8 cellular contexts compared by ENCODE assay signal in the genomic region with DNA sequence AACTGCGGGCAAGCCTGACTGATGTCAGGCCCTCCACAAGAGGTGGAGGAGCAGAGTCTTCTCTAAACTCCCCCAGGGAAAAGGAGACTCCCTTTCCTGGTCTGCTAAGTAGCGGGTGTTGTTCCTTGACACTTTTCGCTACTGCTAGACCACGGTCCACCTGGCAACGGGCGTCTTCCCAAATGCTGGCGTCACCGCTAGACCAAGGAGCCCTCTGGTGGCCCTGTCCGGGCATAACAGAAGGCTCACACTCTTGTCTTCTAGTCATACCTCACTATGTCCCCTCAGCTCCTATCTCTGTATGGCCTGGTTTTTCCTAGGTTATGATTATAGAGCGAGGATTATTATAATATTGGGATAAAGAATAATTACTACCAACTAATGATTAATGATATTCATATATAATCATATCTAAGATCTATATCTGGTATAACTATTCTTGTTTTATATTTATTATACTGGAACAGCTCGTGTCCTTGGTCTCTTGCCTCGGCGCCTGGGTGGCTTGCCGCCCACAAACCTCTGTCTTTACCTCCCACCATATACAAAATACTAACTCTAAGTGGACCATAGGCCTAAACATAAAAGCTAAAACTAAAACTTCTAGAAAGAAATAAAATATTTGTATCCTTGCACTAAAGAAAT. TPM values are rescaled to one million over a fixed set of nuclear protein-coding genes. Genes with fewer than 3 reads are reported as not detected.
DNase-seq lines count a peak whose midpoint lies in the region; ATAC-seq and TF ChIP-seq lines count a peak whose summit lies in the region.
"Not testable (repeated sequence)": the region's sequence is repeated elsewhere in the genome, so short reads cannot be mapped to it uniquely, and the experiment has no call there.

No MANE protein-coding gene starts in this region.

- not testable (repeated sequence) for TF ChIP-seq EP300 in gastroesophageal sphincter (IDR thresholded peaks at IDR 0.05)

- H2BK120ac ChIP-seq in mesenchymal stem cell (ENCODE audit: low read depth, low read length), result not testable (repeated sequence)

- not testable (repeated sequence) for H2BK15ac ChIP-seq in mesenchymal stem cell (ENCODE audit: low read depth, poor library complexity, severe bottlenecking)

- H3K9me2 ChIP-seq in GM23248 (ENCODE audit: insufficient read depth), result not testable (repeated sequence)

- H3K27me3 ChIP-seq in GM23248 (replicated peaks; ENCODE audit: insufficient read depth); WERI-Rb-1 (ENCODE audit: insufficient read depth, low read depth, severe bottlenecking); gastroesophageal sphincter; mesenchymal stem cell (ENCODE audit: control insufficient read depth in 1 of 2, insufficient read depth in 1 of 2, low read length in 2 of 2): not testable (repeated sequence)

- H3K4me3 ChIP-seq in GM23248; WERI-Rb-1 (ENCODE audit: low read depth, low read length); gastroesophageal sphincter; mesenchymal stem cell (ENCODE audit: insufficient read depth in 1 of 2, low read depth in 1 of 2, low read length in 2 of 2): not testable (repeated sequence)

- not testable (repeated sequence) for H4K91ac ChIP-seq in mesenchymal stem cell (ENCODE audit: low read length)

- not testable (repeated sequence) for H3K27ac ChIP-seq in GM23248; WERI-Rb-1; gastroesophageal sphincter; mesenchymal stem cell (ENCODE audit: low read length, poor library complexity, severe bottlenecking)

- H4K8ac ChIP-seq in mesenchymal stem cell (ENCODE audit: low read length), result not testable (repeated sequence)

- peak; percentile 48 for TF ChIP-seq CTCF in WERI-Rb-1 (IDR thresholded peaks at IDR 0.05; ENCODE audit: low read depth, low read length)
- TF ChIP-seq CTCF in gastroesophageal sphincter (IDR thresholded peaks at IDR 0.05), result peak; percentile 33 to 68 (median 62)

- H3K9me3 ChIP-seq in GM23248 (ENCODE audit: low read depth); WERI-Rb-1 (ENCODE audit: severe bottlenecking); gastroesophageal sphincter; mesenchymal stem cell (ENCODE audit: control insufficient read depth, low read length): not testable (repeated sequence)

- H2AK5ac ChIP-seq in mesenchymal stem cell (ENCODE audit: low read length, severe bottlenecking), result not testable (repeated sequence)

- not testable (repeated sequence) for H3K9ac ChIP-seq in GM23248; mesenchymal stem cell (ENCODE audit: low read length)

- H3K14ac ChIP-seq in mesenchymal stem cell (ENCODE audit: low read length in 2 of 2), result not testable (repeated sequence)

- not testable (repeated sequence) for H3K23ac ChIP-seq in mesenchymal stem cell (ENCODE audit: low read length in 2 of 2)

- H3K4me2 ChIP-seq in GM23248 (ENCODE audit: unreplicated experiment); mesenchymal stem cell (ENCODE audit: low read length, poor library complexity, severe bottlenecking): not testable (repeated sequence)

- ATAC-seq in gastroesophageal sphincter, result not testable (repeated sequence)

- peaks cover 25% of the 10 kb centered on the region; the same call in 1 of the 2 replicates for H3K36me3 ChIP-seq in GM23248 (ENCODE audit: low read depth)
- H3K36me3 ChIP-seq in WERI-Rb-1, result peaks cover 51% of the 10 kb centered on the region
- peaks cover 0 to 77% of the 10 kb centered on the region in 2 donors for H3K36me3 ChIP-seq in gastroesophageal sphincter
- peaks cover 30 to 55% of the 10 kb centered on the region in 2 experiments for H3K36me3 ChIP-seq in mesenchymal stem cell (ENCODE audit: control insufficient read depth in 1 of 2, insufficient read depth in 2 of 2, low read depth in 1 of 2, low read length in 2 of 2)

- H2BK5ac ChIP-seq in mesenchymal stem cell (ENCODE audit: low read depth, low read length, poor library complexity, severe bottlenecking), result not testable (repeated sequence)

- H2BK12ac ChIP-seq in mesenchymal stem cell (ENCODE audit: low read length in 2 of 2), result not testable (repeated sequence)

- H3K18ac ChIP-seq in mesenchymal stem cell (ENCODE audit: low read depth in 1 of 2, low read length in 2 of 2), result not testable (repeated sequence)

- H3K79me2 ChIP-seq in GM23248 (ENCODE audit: insufficient read depth), result not testable (repeated sequence)

- H3K4me1 ChIP-seq in GM23248 (ENCODE audit: insufficient read depth); gastroesophageal sphincter; mesenchymal stem cell (ENCODE audit: control insufficient read depth, insufficient read depth, low read depth, low read length): not testable (repeated sequence)

- TF ChIP-seq POLR2A in gastroesophageal sphincter (IDR thresholded peaks at IDR 0.05), result not testable (repeated sequence)

- not testable (repeated sequence) for H3K4ac ChIP-seq in mesenchymal stem cell (ENCODE audit: low read depth in 1 of 2, low read length in 2 of 2)

- H4K20me1 ChIP-seq in GM23248 (ENCODE audit: insufficient read depth), result not testable (repeated sequence)

- WGBS in GM23248 (ENCODE audit: low coverage in 1 of 2, low lambda C conversion rate in 2 of 2, missing lambda C conversion rate in 2 of 2), 2 experiments, result 59 to 66% methylated on average over 14 of the region's 14 CpGs
- 55 to 71% methylated on average over 8 to 11 of the region's 14 CpGs for WGBS in gastroesophageal sphincter (ENCODE audit: low coverage in 1 of 2), 2 donors
- 68% methylated on average over 7 of the region's 14 CpGs for WGBS in mesenchymal stem cell

- DNase-seq in Ammon's horn (ENCODE audit: low spot score) (peak; percentile 56), GM23248 (peak; percentile 48), NCI-H69 (lab: John Stamatoyannopoulos, UW) (peak; percentile 49), WERI-Rb-1 (peak; percentile 56), astrocyte of the hippocampus (ENCODE audit: low read depth, low spot score) (peak; percentile 44), mesenchymal stem cell (peak; percentile 37)
- peak; percentile 12 for DNase-seq in stimulated activated CD4-positive, alpha-beta T cell treated with anti-CD3 and anti-CD28 coated beads, Interleukin-1b, Interleukin-23, amount 100 ng/mL, for 48 hours

- in situ Hi-C loops in GM23248 (cut with MboI), result not testable (repeated sequence)

- peaks cover 15% of the 10 kb centered on the region for H3K79me1 ChIP-seq in mesenchymal stem cell (replicated peaks; ENCODE audit: low read length, poor library complexity, severe bottlenecking)

- H2AFZ ChIP-seq in GM23248; mesenchymal stem cell (ENCODE audit: low read depth, low read length): not testable (repeated sequence)

- H3F3A ChIP-seq in GM23248 (ENCODE audit: insufficient read depth), result not testable (repeated sequence)

RNA-seq across cellular contexts. Expression of a gene that starts 27.7 kb away (rescaled TPM):
- 4.4 and 5.0 TPM in 2 replicates for total RNA-seq in GM23248 (2014; rRNA removed; shearing (Covaris generic))
- 8.6 and 9.4 TPM in 2 replicates for polyA plus RNA-seq in GM23248 (2016; fragmentation: Nextera tagmentation; extraction: Ambion mirVana)
- 10 to 100 TPM; 16.7 to 45.8 (median 26.3) TPM for total RNA-seq in gastroesophageal sphincter
- 9.4 TPM for polyA plus RNA-seq in mesenchymal stem cell (2013, experiment 1 of 2)
- polyA plus RNA-seq in mesenchymal stem cell (2013, experiment 2 of 2), result 9.3 TPM

RNA-seq across cellular contexts. Expression of a gene that starts 54.2 kb away (rescaled TPM):
- 14.3 and 19.0 TPM in 2 replicates for total RNA-seq in GM23248 (2014; rRNA removed; shearing (Covaris generic))
- 161 and 170 TPM in 2 replicates for polyA plus RNA-seq in GM23248 (2016; fragmentation: Nextera tagmentation; extraction: Ambion mirVana)
- 10 to 100 TPM; 12.0 to 37.3 (median 15.6) TPM for total RNA-seq in gastroesophageal sphincter
- 459 TPM for polyA plus RNA-seq in mesenchymal stem cell (2013, experiment 1 of 2)
- 434 TPM for polyA plus RNA-seq in mesenchymal stem cell (2013, experiment 2 of 2)

RNA-seq across cellular contexts. Expression of a gene that starts 58.6 kb away (rescaled TPM):
- total RNA-seq in GM23248 (2014; rRNA removed; shearing (Covaris generic)), result 26.8 and 28.3 TPM in 2 replicates
- polyA plus RNA-seq in GM23248 (2016; fragmentation: Nextera tagmentation; extraction: Ambion mirVana), result 9.8 and 12.6 TPM in 2 replicates
- 10 to 100 TPM; 63.4 to 94.0 (median 77.8) TPM for total RNA-seq in gastroesophageal sphincter
- 18.3 TPM for polyA plus RNA-seq in mesenchymal stem cell (2013, experiment 1 of 2)
- 17.1 TPM for polyA plus RNA-seq in mesenchymal stem cell (2013, experiment 2 of 2)
